ENCODE assay signal across 8 cellular contexts in the genomic region with DNA sequence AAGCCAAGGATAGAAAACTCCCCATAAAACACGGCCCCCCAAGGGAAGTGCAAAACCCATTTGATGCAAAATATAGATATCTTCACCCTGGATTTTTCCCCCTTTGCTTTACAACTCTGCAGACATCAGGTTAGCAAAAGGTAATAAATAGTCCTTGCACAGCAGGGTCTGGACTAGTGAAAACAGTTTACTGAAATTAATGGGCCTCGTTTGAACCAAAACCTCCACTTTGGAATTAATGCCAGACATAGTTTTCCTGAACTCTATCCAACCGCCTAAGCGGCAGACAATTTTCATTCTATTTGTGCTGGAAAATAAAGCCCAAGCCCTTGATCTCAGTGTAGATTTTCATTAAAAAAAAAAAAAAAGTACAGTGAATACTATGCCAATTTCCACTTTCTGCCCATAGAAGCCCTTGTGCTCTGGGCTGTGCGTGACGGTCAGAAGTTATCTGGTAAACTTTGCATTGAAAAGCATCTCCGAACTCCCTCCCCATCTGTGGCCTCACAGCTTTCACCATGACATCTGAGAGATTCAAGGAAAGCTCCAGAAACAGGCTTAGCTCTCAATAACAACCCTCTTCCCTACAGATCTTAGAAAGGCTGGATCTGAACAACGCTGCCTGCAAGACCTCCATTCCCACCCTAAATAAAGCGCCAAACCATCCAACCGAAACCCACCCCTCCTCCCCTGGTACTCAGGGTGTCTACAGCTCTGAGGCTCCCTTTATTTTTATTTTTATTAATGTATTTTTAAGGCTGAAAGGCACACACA. TPM values are rescaled to one million over a fixed set of nuclear protein-coding genes. Genes with fewer than 3 reads are reported as not detected.
DNase-seq lines count a peak whose midpoint lies in the region; ATAC-seq and TF ChIP-seq lines count a peak whose summit lies in the region.

No MANE protein-coding gene starts in this region.

- no peaks in the 10 kb centered on the region for H3K27me3 ChIP-seq in RWPE2 (ENCODE audit: insufficient read depth, poor library complexity, severe bottlenecking)

- no peaks in the 10 kb centered on the region for H3K9me3 Mint-ChIP-seq in osteocyte (ENCODE audit: unreplicated experiment)

- DNase-seq in EL = peak; percentile 37
- no peak for DNase-seq in RWPE2 (ENCODE audit: low spot score)
- DNase-seq in epithelial cell of esophagus (ENCODE audit: low read depth) = no peak
- no peak for DNase-seq in osteocyte (ENCODE audit: extremely low spot score, unreplicated experiment)
- DNase-seq in GM19238 (ENCODE audit: insufficient read length, low spot score) = no peak
- no peak for DNase-seq in NCI-H146 (lab: John Stamatoyannopoulos, UW)

- H3K9me3 ChIP-seq in RWPE2 (ENCODE audit: severe bottlenecking) = no peaks in the 10 kb centered on the region

- TF ChIP-seq CTCF in RWPE2 (IDR thresholded peaks at IDR 0.05; ENCODE audit: poor library complexity, severe bottlenecking) = no peak
- TF ChIP-seq CTCF in epithelial cell of esophagus (IDR thresholded peaks at IDR 0.05; ENCODE audit: insufficient read depth, low read depth, low read length, missing control alignments) = no peak
- no peak for TF ChIP-seq CTCF in osteocyte (IDR thresholded peaks at IDR 0.05)

- peak; percentile 9 for ATAC-seq in HG02678 (IDR thresholded peaks at IDR 0.05; ENCODE audit: unreplicated experiment)
- ATAC-seq in RWPE2 (ENCODE audit: low read depth) = no peak
- no peak for ATAC-seq in GM19328 (IDR thresholded peaks at IDR 0.05; ENCODE audit: unreplicated experiment)

- H3K4me1 ChIP-seq in RWPE2 (ENCODE audit: insufficient read depth, poor library complexity, severe bottlenecking) = peaks cover 72% of the 10 kb centered on the region

- H3K4me3 ChIP-seq in RWPE2 (ENCODE audit: severe bottlenecking) = no peak overlapping the region
- peak overlapping the region; percentile 11 for H3K4me3 ChIP-seq in epithelial cell of esophagus (ENCODE audit: low read length)

- peak overlapping the region; percentile 93 for H3K27ac ChIP-seq in RWPE2 (ENCODE audit: poor library complexity, severe bottlenecking)

- H3K4me3 Mint-ChIP-seq in osteocyte (ENCODE audit: unreplicated experiment) = peak overlapping the region; percentile 61

- H3K4me1 Mint-ChIP-seq in osteocyte (ENCODE audit: unreplicated experiment) = peaks cover 92% of the 10 kb centered on the region

- H3K36me3 ChIP-seq in RWPE2 (ENCODE audit: low read depth) = no peaks in the 10 kb centered on the region

- H3K27ac Mint-ChIP-seq in osteocyte (ENCODE audit: unreplicated experiment) = peak overlapping the region; percentile 100

- no peaks in the 10 kb centered on the region for H3K36me3 Mint-ChIP-seq in osteocyte (ENCODE audit: unreplicated experiment)

- no peaks in the 10 kb centered on the region for H3K27me3 Mint-ChIP-seq in osteocyte (ENCODE audit: unreplicated experiment)

RNA-seq across cellular contexts. Expression of gene IRF2BPL, which starts 11.0 kb away (rescaled TPM):
- 107 and 120 TPM in 2 replicates for total RNA-seq in osteocyte

RNA-seq across cellular contexts. Expression of gene CIPC, which starts 58.6 kb away (rescaled TPM):
- total RNA-seq in osteocyte = 12.4 and 12.7 TPM in 2 replicates
